In genomic region chr3:150202696-150203095, GRCh38 we compare ENCODE assay signal across 22 cellular contexts.
DNase-seq lines count a peak whose midpoint lies in the region; ATAC-seq and TF ChIP-seq lines count a peak whose summit lies in the region.
"Had no signal": no experiment of that assay in that cellular context is flagged by ENCODE, and none has a peak within 500 bp of the region (broad histone marks: within the 10 kb centered on the region; RNA-seq: fewer than 3 reads in every experiment).

No MANE protein-coding gene starts in this region.

- H3K4me3 ChIP-seq in SK-N-MC (peak overlapping the region; percentile 20), hepatocyte (no peak overlapping the region)
- H3K4me3 ChIP-seq: body of pancreas, GM12878, transverse colon had no signal

- H3K27me3 ChIP-seq in hepatocyte, result no peaks in the 10 kb centered on the region
- H3K27me3 ChIP-seq: body of pancreas, transverse colon had no signal

- H3K4me2 ChIP-seq in hepatocyte, result no peak overlapping the region

- H3K9me3 ChIP-seq in SK-N-MC (ENCODE audit: low read depth, low read length), result no peaks in the 10 kb centered on the region
- H3K9me3 ChIP-seq in hepatocyte (ENCODE audit: low read depth), result no peaks in the 10 kb centered on the region
- H3K9me3 ChIP-seq: transverse colon had no signal

- peak; percentile 28 for DNase-seq in AG08395 (ENCODE audit: low spot score)
- DNase-seq in G401 (ENCODE audit: low spot score), result peak; percentile 10
- DNase-seq in SK-N-MC (ENCODE audit: low read depth, low spot score), result peak; percentile 55
- DNase-seq in hepatocyte (ENCODE audit: low spot score), result no peak
- no peak for DNase-seq in stimulated activated naive CD4-positive, alpha-beta T cell (lab: John Stamatoyannopoulos, UW)
- DNase-seq in activated T-cell treated with anti-CD3 and anti-CD28 coated beads, Interleukin-2, amount 50 U/mL, for 48 hours, result no peak
- DNase-seq: activated CD4-positive, alpha-beta T cell treated with anti-CD3 and anti-CD28 coated beads for 48 hours; activated T-cell treated with anti-CD3 and anti-CD28 coated beads, Interleukin-2, amount 50 U/mL, for 1 hour; body of pancreas; midbrain; naive thymus-derived CD8-positive, alpha-beta T cell; NCI-H2029; NCI-H510A; SHP77 treated with DMSO at 0.1 percent for 48 hours; small intestine; SW 1271; T-helper 9 cell; transverse colon had no signal

- H3K27ac ChIP-seq in SK-N-MC (peak overlapping the region; percentile 56; the same call in 1 of the 2 replicates), hepatocyte (peak overlapping the region; percentile 16)
- H3K27ac ChIP-seq: body of pancreas, C4-2B, transverse colon, VCaP had no signal

- no peaks in the 10 kb centered on the region for H3K79me2 ChIP-seq in hepatocyte

- 82% methylated on average over 1 of the region's 1 CpG for WGBS in hepatocyte (ENCODE audit: low lambda C conversion rate, missing lambda C conversion rate)

- no peaks in the 10 kb centered on the region for H3K4me1 ChIP-seq in hepatocyte (ENCODE audit: insufficient read depth)
- H3K4me1 ChIP-seq: body of pancreas had no signal

- H3K9ac ChIP-seq in SK-N-MC (ENCODE audit: insufficient read length), result no peak overlapping the region

- no peak overlapping the region for H2AFZ ChIP-seq in hepatocyte

- H3K9me2 ChIP-seq in hepatocyte (replicated peaks; ENCODE audit: insufficient read depth), result no peaks in the 10 kb centered on the region

- no peak for ATAC-seq in HG02885 (IDR thresholded peaks at IDR 0.05; ENCODE audit: poor library complexity, unreplicated experiment)
- ATAC-seq: body of pancreas; naive thymus-derived CD8-positive, alpha-beta T cell had no signal

- TF ChIP-seq CTCF in hepatocyte (IDR thresholded peaks at IDR 0.05; ENCODE audit: poor library complexity), result no peak

- no peaks in the 10 kb centered on the region for H4K20me1 ChIP-seq in hepatocyte (ENCODE audit: insufficient read depth, poor library complexity, severe bottlenecking)

- in situ Hi-C loops in G401 (cut with HindIII; ENCODE audit: low sequenced_read_pairs), result no loop called here

- no peaks in the 10 kb centered on the region for H3K36me3 ChIP-seq in SK-N-MC (ENCODE audit: insufficient read depth, low read length)
- H3K36me3 ChIP-seq in hepatocyte (replicated peaks; ENCODE audit: insufficient read depth, low read depth), result no peaks in the 10 kb centered on the region
- H3K36me3 ChIP-seq: transverse colon had no signal

Comparison
In these comparisons a context has a peak if more than half of its experiments do, and no peak if none do; other contexts are left out.
1. DNase-seq: peak in AG08395 (single experiment), G401 (single experiment) and SK-N-MC (single experiment); none in hepatocyte (single experiment), stimulated activated naive CD4-positive, alpha-beta T cell (0 of 6) and activated T-cell treated with anti-CD3 and anti-CD28 coated beads, Interleukin-2, amount 50 U/mL, for 48 hours (0 of 2).